ENCODE assay signal across 16 cellular contexts in genomic region chrX:63475200-63475599, GRCh38.
"Had no signal": no experiment of that assay in that cellular context is flagged by ENCODE, and none has a peak within 500 bp of the region (broad histone marks: within the 10 kb centered on the region; RNA-seq: fewer than 3 reads in every experiment).

No MANE protein-coding gene starts in this region.

- DNase-seq: activated CD4-positive, alpha-beta T cell treated with anti-CD3 and anti-CD28 coated beads, Interleukin-2, amount 50 U/mL, for 4 hours; activated CD4-positive, CD25-positive, alpha-beta regulatory T cell treated with anti-CD3 and anti-CD28 coated beads, Interleukin-2, amount 50 U/mL, for 72 hours; activated effector memory CD4-positive, alpha-beta T cell treated with Interleukin-2 at 50 U/mL for 16 hours; activated T-cell treated with anti-CD3 and anti-CD28 coated beads, Interleukin-2, amount 50 U/mL, for 1 hour; amygdala; dorsolateral prefrontal cortex; heart left ventricle; left lung; retina; stimulated activated CD4-positive, alpha-beta T cell treated with anti-CD3 and anti-CD28 coated beads, Interleukin-4, amount 100 ng/mL, for 1 hour; stimulated activated CD8-positive, alpha-beta memory T cell treated with anti-CD3 and anti-CD28 coated beads, Interleukin-4, amount 100 ng/mL, for 48 hours; stimulated activated naive CD8-positive, alpha-beta T cell treated with anti-CD3 and anti-CD28 coated beads, Interleukin-15, Interleukin-2, amounts not matched to agents 100 U/mL and 50 U/mL, for 24 hours had no signal

- H3K36me3 ChIP-seq: breast epithelium, left lung had no signal

- H3K9ac ChIP-seq: parathyroid adenoma had no signal

- H3K27me3 ChIP-seq: breast epithelium, heart left ventricle, left lung had no signal

- H3K27ac Mint-ChIP-seq: activated naive CD4-positive, alpha-beta T cell treated with anti-CD3 and anti-CD28 coated beads, Interleukin-2, amount 50 U/mL, for 72 hours; T-helper 2 cell treated with Interferon-gamma antibody and Interleukin-4, amounts not matched to agents 5 μg/mL and 100 μg/mL, for 36 hours had no signal

- H3K4me3 ChIP-seq: breast epithelium, dorsolateral prefrontal cortex, heart left ventricle, left lung had no signal

- H2AFZ ChIP-seq: parathyroid adenoma had no signal

- ATAC-seq: activated naive CD4-positive, alpha-beta T cell treated with anti-CD3 and anti-CD28 coated beads, Interleukin-2, amount 50 U/mL, for 72 hours; heart left ventricle; left lung; stimulated activated naive CD8-positive, alpha-beta T cell treated with anti-CD3 and anti-CD28 coated beads, Interleukin-15, Interleukin-2, amounts not matched to agents 100 U/mL and 50 U/mL, for 24 hours had no signal

- H3K4me1 ChIP-seq: breast epithelium, heart left ventricle, left lung, parathyroid adenoma had no signal

- H3K4me3 Mint-ChIP-seq: T-helper 2 cell treated with Interferon-gamma antibody and Interleukin-4, amounts not matched to agents 5 μg/mL and 100 μg/mL, for 36 hours had no signal

- H3K27ac ChIP-seq: breast epithelium, dorsolateral prefrontal cortex, heart left ventricle, left lung, parathyroid adenoma had no signal
